1 cellular context compared by ENCODE assay signal in genomic region chr14:64572721-64573508, GRCh38.
A peak's percentile ranks its signal among the peaks of the same experiment; 100 is the strongest.
TF ChIP-seq lines count a peak whose summit lies in the region.

No MANE protein-coding gene starts in this region.

TF ChIP-seq in HepG2, 621 proteins besides CTCF, POLR2A, EP300 and RAD21:
- TF ChIP-seq ZNF557 (CRISPR knock-in tag; IDR thresholded peaks at IDR 0.05) (no peak), MAFK (conservative IDR thresholded peaks at IDR 0.05 in 1 of 2, IDR thresholded peaks at IDR 0.05 in 1 of 2; ENCODE audit: low read length in 2 of 2) (peak; percentile 40 to 61; a peak in 2 of 4 replicates)
